ENCODE assay signal across 3 cellular contexts in the genomic region with DNA sequence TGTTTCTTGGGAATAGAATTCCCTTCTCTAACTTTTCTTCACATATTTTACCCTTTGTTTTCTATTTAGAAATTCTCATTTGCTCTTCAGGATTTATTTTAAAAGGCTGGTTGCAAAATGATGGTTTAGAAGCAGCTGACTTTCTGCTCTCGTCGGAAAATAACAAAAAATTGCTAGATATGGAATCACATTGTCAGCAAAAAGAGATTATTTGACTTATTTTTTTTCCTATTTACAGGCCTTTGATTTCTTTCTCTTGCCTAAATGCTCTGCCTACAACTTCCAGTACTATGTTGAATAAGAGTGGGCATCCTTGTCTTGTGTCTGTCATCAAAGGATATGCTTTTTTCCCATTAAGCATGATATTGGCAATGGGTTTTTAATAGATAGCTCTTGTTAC.
TF ChIP-seq lines count a peak whose summit lies in the region.

No MANE protein-coding gene starts in this region.

TF ChIP-seq in HepG2, 621 proteins besides CTCF, POLR2A, EP300 and RAD21:
- TF ChIP-seq U2AF1 (optimal IDR thresholded peaks at IDR 0.05; ENCODE audit: low read depth, low read length) (no peak), ZNF776 (CRISPR knock-in tag; IDR thresholded peaks at IDR 0.05) (no peak), TOE1 (CRISPR knock-in tag; IDR thresholded peaks at IDR 0.05) (no peak), HES4 (CRISPR knock-in tag; IDR thresholded peaks at IDR 0.05; ENCODE audit: borderline replicate concordance) (no peak), ZNF543 (CRISPR knock-in tag; IDR thresholded peaks at IDR 0.05) (no peak), ZNF788 (CRISPR knock-in tag; IDR thresholded peaks at IDR 0.05; ENCODE audit: borderline replicate concordance) (no peak), FOXC1 (CRISPR knock-in tag; IDR thresholded peaks at IDR 0.05; ENCODE audit: borderline replicate concordance) (no peak), ZNF841 (CRISPR knock-in tag; IDR thresholded peaks at IDR 0.05; ENCODE audit: borderline replicate concordance) (no peak), ZNF572 (CRISPR knock-in tag; IDR thresholded peaks at IDR 0.05) (no peak), HOXD1 (CRISPR knock-in tag; IDR thresholded peaks at IDR 0.05) (no peak), MAFF (IDR thresholded peaks at IDR 0.05; ENCODE audit: low read depth, low read length) (peak; percentile 58), MAFK (conservative IDR thresholded peaks at IDR 0.05 in 1 of 2, IDR thresholded peaks at IDR 0.05 in 1 of 2; ENCODE audit: low read length in 2 of 2) (peak; percentile 36 to 72; a peak in 2 of 4 replicates)
- TF ChIP-seq, protein P1, sequence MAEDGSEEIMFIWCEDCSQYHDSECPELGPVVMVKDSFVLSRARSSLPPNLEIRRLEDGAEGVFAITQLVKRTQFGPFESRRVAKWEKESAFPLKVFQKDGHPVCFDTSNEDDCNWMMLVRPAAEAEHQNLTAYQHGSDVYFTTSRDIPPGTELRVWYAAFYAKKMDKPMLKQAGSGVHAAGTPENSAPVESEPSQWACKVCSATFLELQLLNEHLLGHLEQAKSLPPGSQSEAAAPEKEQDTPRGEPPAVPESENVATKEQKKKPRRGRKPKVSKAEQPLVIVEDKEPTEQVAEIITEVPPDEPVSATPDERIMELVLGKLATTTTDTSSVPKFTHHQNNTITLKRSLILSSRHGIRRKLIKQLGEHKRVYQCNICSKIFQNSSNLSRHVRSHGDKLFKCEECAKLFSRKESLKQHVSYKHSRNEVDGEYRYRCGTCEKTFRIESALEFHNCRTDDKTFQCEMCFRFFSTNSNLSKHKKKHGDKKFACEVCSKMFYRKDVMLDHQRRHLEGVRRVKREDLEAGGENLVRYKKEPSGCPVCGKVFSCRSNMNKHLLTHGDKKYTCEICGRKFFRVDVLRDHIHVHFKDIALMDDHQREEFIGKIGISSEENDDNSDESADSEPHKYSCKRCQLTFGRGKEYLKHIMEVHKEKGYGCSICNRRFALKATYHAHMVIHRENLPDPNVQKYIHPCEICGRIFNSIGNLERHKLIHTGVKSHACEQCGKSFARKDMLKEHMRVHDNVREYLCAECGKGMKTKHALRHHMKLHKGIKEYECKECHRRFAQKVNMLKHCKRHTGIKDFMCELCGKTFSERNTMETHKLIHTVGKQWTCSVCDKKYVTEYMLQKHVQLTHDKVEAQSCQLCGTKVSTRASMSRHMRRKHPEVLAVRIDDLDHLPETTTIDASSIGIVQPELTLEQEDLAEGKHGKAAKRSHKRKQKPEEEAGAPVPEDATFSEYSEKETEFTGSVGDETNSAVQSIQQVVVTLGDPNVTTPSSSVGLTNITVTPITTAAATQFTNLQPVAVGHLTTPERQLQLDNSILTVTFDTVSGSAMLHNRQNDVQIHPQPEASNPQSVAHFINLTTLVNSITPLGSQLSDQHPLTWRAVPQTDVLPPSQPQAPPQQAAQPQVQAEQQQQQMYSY (CRISPR knock-in tag; IDR thresholded peaks at IDR 0.05) = no peak
TF ChIP-seq in HepG2: peak in this region for 2.

TF ChIP-seq in A549, 52 proteins besides CTCF, POLR2A, EP300 and RAD21:
- TF ChIP-seq TP53 (CRISPR knock-in tag; IDR thresholded peaks at IDR 0.05) (no peak), CBX8 (IDR thresholded peaks at IDR 0.05) (no peak), HOXB13 (CRISPR knock-in tag; IDR thresholded peaks at IDR 0.05; ENCODE audit: low read depth) (no peak), FOSB (CRISPR knock-in tag; IDR thresholded peaks at IDR 0.05) (no peak), MAFK (IDR thresholded peaks at IDR 0.05; ENCODE audit: partially characterized antibody) (peak; percentile 54), JUNB (IDR thresholded peaks at IDR 0.05) (no peak)

TF ChIP-seq in IMR-90, 13 proteins besides CTCF, POLR2A, EP300 and RAD21:
- TF ChIP-seq MXI1 (IDR thresholded peaks at IDR 0.05; ENCODE audit: borderline replicate concordance, low read depth, low read length) (no peak), RFX5 (IDR thresholded peaks at IDR 0.05; ENCODE audit: low read depth, low read length) (no peak), BHLHE40 (IDR thresholded peaks at IDR 0.05; ENCODE audit: low read depth, low read length) (no peak), MAZ (IDR thresholded peaks at IDR 0.05; ENCODE audit: borderline replicate concordance, low read depth, low read length) (no peak), MAFK (IDR thresholded peaks at IDR 0.05; ENCODE audit: low read depth, low read length) (peak; percentile 37; the same call in 1 of the 2 replicates), SMC3 (IDR thresholded peaks at IDR 0.05; ENCODE audit: low read depth, low read length) (no peak)
- TF ChIP-seq, protein P2, sequence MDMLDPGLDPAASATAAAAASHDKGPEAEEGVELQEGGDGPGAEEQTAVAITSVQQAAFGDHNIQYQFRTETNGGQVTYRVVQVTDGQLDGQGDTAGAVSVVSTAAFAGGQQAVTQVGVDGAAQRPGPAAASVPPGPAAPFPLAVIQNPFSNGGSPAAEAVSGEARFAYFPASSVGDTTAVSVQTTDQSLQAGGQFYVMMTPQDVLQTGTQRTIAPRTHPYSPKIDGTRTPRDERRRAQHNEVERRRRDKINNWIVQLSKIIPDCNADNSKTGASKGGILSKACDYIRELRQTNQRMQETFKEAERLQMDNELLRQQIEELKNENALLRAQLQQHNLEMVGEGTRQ (IDR thresholded peaks at IDR 0.05; ENCODE audit: low read depth, low read length) = no peak
TF ChIP-seq in IMR-90: peak in this region for 1.
